In the genomic region with DNA sequence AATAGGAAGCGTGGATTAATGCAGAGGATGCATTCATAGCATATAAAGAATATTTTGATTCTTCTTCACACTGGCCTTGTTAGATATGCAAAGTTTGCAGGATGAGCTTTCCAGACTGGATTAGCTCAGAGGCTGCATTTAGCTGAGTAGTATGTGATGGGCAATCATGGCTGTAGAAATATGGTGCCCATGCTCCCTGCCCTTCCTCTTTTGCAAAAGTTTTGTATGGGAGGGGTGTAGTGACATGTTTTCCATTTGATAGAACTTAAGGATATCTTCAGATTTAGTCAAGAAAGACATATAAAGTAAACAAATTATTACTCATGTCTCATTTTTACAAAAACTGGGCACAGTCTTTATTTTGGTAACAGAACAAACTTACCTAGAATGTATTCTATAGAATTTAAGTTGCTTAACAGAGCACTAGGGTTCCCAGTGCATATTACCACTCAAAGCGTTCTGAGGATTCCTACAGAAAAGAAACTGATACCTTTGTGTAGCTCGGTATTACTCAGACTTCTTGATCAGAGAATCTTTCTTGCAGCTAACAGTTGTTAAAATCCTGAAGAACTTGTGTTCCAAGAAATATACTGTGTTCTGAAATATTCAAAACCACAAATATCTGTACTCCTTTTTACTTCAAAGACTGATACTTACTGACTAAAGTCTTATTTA, we compare ENCODE assay signal across 16 cellular contexts. TPM values are rescaled to one million over a fixed set of nuclear protein-coding genes. Genes with fewer than 3 reads are reported as not detected.
DNase-seq lines count a peak whose midpoint lies in the region; ATAC-seq and TF ChIP-seq lines count a peak whose summit lies in the region.
"Had no signal": no experiment of that assay in that cellular context is flagged by ENCODE, and none has a peak within 500 bp of the region (broad histone marks: within the 10 kb centered on the region; RNA-seq: fewer than 3 reads in every experiment).

No MANE protein-coding gene starts in this region.

- no peaks in the 10 kb centered on the region for H3K27me3 Mint-ChIP-seq in activated naive CD4-positive, alpha-beta T cell treated with anti-CD3 and anti-CD28 coated beads, Interleukin-2, amount 10 ng/mL, durations not matched to agents 7 days and 5 days
- H3K27me3 Mint-ChIP-seq in activated T-helper 2 cell treated with anti-CD3 and anti-CD28 coated beads, Interferon-gamma antibody, Interleukin-2, Interleukin-4, amounts not matched to agents 10 μg/mL and 5 μg/mL and 100 μg/mL, durations not matched to agents 14 hours and 24 hours and 36 hours (ENCODE audit: low read depth) = no peaks in the 10 kb centered on the region
- no peaks in the 10 kb centered on the region for H3K27me3 Mint-ChIP-seq in stimulated activated naive CD8-positive, alpha-beta T cell treated with anti-CD3 and anti-CD28 coated beads, Interleukin-15, amount 100 ng/mL, for 72 hours
- H3K27me3 Mint-ChIP-seq in stimulated activated naive B cell treated with anti-CD40 and anti-IgM and Interleukin-4, amounts not matched to agents 10 μg/mL and 1 μg/mL and 100 μg/mL, for 72 hours = no peaks in the 10 kb centered on the region
- H3K27me3 Mint-ChIP-seq in MCF 10A (ENCODE audit: insufficient read depth, unreplicated experiment) = no peaks in the 10 kb centered on the region
- H3K27me3 Mint-ChIP-seq: B cell; CD4-positive, alpha-beta T cell had no signal

- peaks cover 10% of the 10 kb centered on the region for H3K4me1 ChIP-seq in Loucy (ENCODE audit: insufficient read depth, low read length, poor library complexity, severe bottlenecking)

- peak overlapping the region; percentile 46 for H3K4me2 ChIP-seq in Loucy (ENCODE audit: low read depth, low read length, poor library complexity, severe bottlenecking)

- H3K9me2 ChIP-seq in Loucy (replicated peaks; ENCODE audit: low read depth, low read length) = no peaks in the 10 kb centered on the region

- H3K9ac ChIP-seq in Loucy (ENCODE audit: low read depth, low read length, poor library complexity, severe bottlenecking) = no peak overlapping the region

- peaks cover 55% of the 10 kb centered on the region; the same call in 1 of the 2 replicates for H3K36me3 ChIP-seq in Loucy (ENCODE audit: insufficient read depth, low read length)

- no peaks in the 10 kb centered on the region for H3K9me3 ChIP-seq in Loucy (ENCODE audit: insufficient read depth, low read depth, low read length)

- CTCF ChIA-PET in activated naive CD4-positive, alpha-beta T cell treated with anti-CD3 and anti-CD28 coated beads, Interleukin-2, amount 10 ng/mL, durations not matched to agents 7 days and 5 days (lab: Charles Lee) = interaction anchor here (1.0 to 1.7 kb wide), 4 partner anchors 8 to 268 kb away, joined by 3 to 6 read pairs (median 3); a partner anchor contains a TSS
- CTCF ChIA-PET in MCF 10A (lab: Yijun Ruan, JAX) = interaction anchor here (0.8 kb wide), 1 partner anchor 14 kb away, joined by 4 read pairs; no protein-coding TSS in a partner anchor

- H3K79me2 ChIP-seq in Loucy (ENCODE audit: insufficient read depth, low read length) = peaks cover 70% of the 10 kb centered on the region

- no peak overlapping the region for H2AFZ ChIP-seq in Loucy (ENCODE audit: low read length)

- peaks cover 37% of the 10 kb centered on the region for H3K36me3 Mint-ChIP-seq in activated naive CD4-positive, alpha-beta T cell treated with anti-CD3 and anti-CD28 coated beads, Interleukin-2, amount 10 ng/mL, durations not matched to agents 7 days and 5 days
- H3K36me3 Mint-ChIP-seq in activated T-helper 2 cell treated with anti-CD3 and anti-CD28 coated beads, Interferon-gamma antibody, Interleukin-2, Interleukin-4, amounts not matched to agents 10 μg/mL and 5 μg/mL and 100 μg/mL, durations not matched to agents 14 hours and 24 hours and 36 hours (ENCODE audit: low read depth) = peaks cover 71% of the 10 kb centered on the region
- H3K36me3 Mint-ChIP-seq in stimulated activated naive B cell treated with anti-CD40 and anti-IgM and Interleukin-4, amounts not matched to agents 10 μg/mL and 1 μg/mL and 100 μg/mL, for 72 hours = peaks cover 28 to 49% of the 10 kb centered on the region in 2 donors
- peaks cover 47% of the 10 kb centered on the region for H3K36me3 Mint-ChIP-seq in MCF 10A (ENCODE audit: insufficient read depth, unreplicated experiment)

- no peak overlapping the region for H3K4me3 ChIP-seq in Loucy (ENCODE audit: low read length, poor library complexity, severe bottlenecking)

- H3K9me3 Mint-ChIP-seq in activated naive CD4-positive, alpha-beta T cell treated with anti-CD3 and anti-CD28 coated beads, Interleukin-2, amount 10 ng/mL, durations not matched to agents 7 days and 5 days = no peaks in the 10 kb centered on the region
- no peaks in the 10 kb centered on the region for H3K9me3 Mint-ChIP-seq in activated T-helper 2 cell treated with anti-CD3 and anti-CD28 coated beads, Interferon-gamma antibody, Interleukin-2, Interleukin-4, amounts not matched to agents 10 μg/mL and 5 μg/mL and 100 μg/mL, durations not matched to agents 14 hours and 24 hours and 36 hours
- no peaks in the 10 kb centered on the region for H3K9me3 Mint-ChIP-seq in stimulated activated naive CD8-positive, alpha-beta T cell treated with anti-CD3 and anti-CD28 coated beads, Interleukin-15, amount 100 ng/mL, for 72 hours
- H3K9me3 Mint-ChIP-seq in stimulated activated naive B cell treated with anti-CD40 and anti-IgM and Interleukin-4, amounts not matched to agents 10 μg/mL and 1 μg/mL and 100 μg/mL, for 72 hours = no peaks in the 10 kb centered on the region
- no peaks in the 10 kb centered on the region for H3K9me3 Mint-ChIP-seq in MCF 10A (ENCODE audit: unreplicated experiment)
- H3K9me3 Mint-ChIP-seq: CD4-positive, alpha-beta T cell; H9 had no signal

- H3F3A ChIP-seq in Loucy (ENCODE audit: low read depth) = no peaks in the 10 kb centered on the region

- POLR2A ChIA-PET in MCF 10A (lab: Yijun Ruan, JAX) = interaction anchor here (0.7 to 1.5 kb wide), 4 partner anchors 8 to 1467 kb away, joined by 3 to 5 read pairs (median 3); a partner anchor contains a TSS

- peaks cover 28% of the 10 kb centered on the region for H4K20me1 ChIP-seq in Loucy (ENCODE audit: insufficient read depth, low read length, poor library complexity, severe bottlenecking)

- ATAC-seq in stimulated activated naive CD8-positive, alpha-beta T cell treated with anti-CD3 and anti-CD28 coated beads, Interleukin-15, amount 100 ng/mL, for 72 hours = peak; percentile 86
- ATAC-seq in stimulated activated naive B cell treated with anti-CD40 and anti-IgM and Interleukin-4, amounts not matched to agents 10 μg/mL and 1 μg/mL and 100 μg/mL, for 72 hours (replicated peaks) = no peak

- H3K4me1 Mint-ChIP-seq in activated naive CD4-positive, alpha-beta T cell treated with anti-CD3 and anti-CD28 coated beads, Interleukin-2, amount 10 ng/mL, durations not matched to agents 7 days and 5 days = peaks cover 34% of the 10 kb centered on the region
- H3K4me1 Mint-ChIP-seq in activated T-helper 2 cell treated with anti-CD3 and anti-CD28 coated beads, Interferon-gamma antibody, Interleukin-2, Interleukin-4, amounts not matched to agents 10 μg/mL and 5 μg/mL and 100 μg/mL, durations not matched to agents 14 hours and 24 hours and 36 hours (ENCODE audit: low read depth) = peaks cover 42% of the 10 kb centered on the region
- peaks cover 43% of the 10 kb centered on the region for H3K4me1 Mint-ChIP-seq in stimulated activated naive CD8-positive, alpha-beta T cell treated with anti-CD3 and anti-CD28 coated beads, Interleukin-15, amount 100 ng/mL, for 72 hours
- peaks cover 6 to 11% of the 10 kb centered on the region in 2 donors for H3K4me1 Mint-ChIP-seq in stimulated activated naive B cell treated with anti-CD40 and anti-IgM and Interleukin-4, amounts not matched to agents 10 μg/mL and 1 μg/mL and 100 μg/mL, for 72 hours
- H3K4me1 Mint-ChIP-seq in MCF 10A (ENCODE audit: insufficient read depth, unreplicated experiment) = peaks cover 6% of the 10 kb centered on the region

- intact Hi-C loops in activated T-helper 2 cell treated with anti-CD3 and anti-CD28 coated beads, Interferon-gamma antibody, Interleukin-2, Interleukin-4, amounts not matched to agents 10 μg/mL and 5 μg/mL and 100 μg/mL, durations not matched to agents 14 hours and 24 hours and 36 hours (cut with micrococcal nuclease) = no loop called here
- intact Hi-C loops in MCF 10A (cut with micrococcal nuclease) = no loop called here

- no TSS peak for BruUV-seq in MCF 10A (replicated peaks; lab: Mats Ljungman, UMichigan)

- TF ChIP-seq CTCF in Loucy (conservative IDR thresholded peaks at IDR 0.05; ENCODE audit: low read length) (no peak), MCF 10A (IDR thresholded peaks at IDR 0.05; ENCODE audit: unreplicated experiment) (no peak)

- no peak for DNase-seq in activated naive CD4-positive, alpha-beta T cell treated with anti-CD3 and anti-CD28 coated beads, Interleukin-2, amount 10 ng/mL, durations not matched to agents 7 days and 5 days
- DNase-seq in activated naive CD4-positive, alpha-beta T cell treated with Interleukin-2 at 50 U/mL for 16 hours = no peak
- no peak for DNase-seq in activated T-helper 2 cell treated with anti-CD3 and anti-CD28 coated beads, Interferon-gamma antibody, Interleukin-2, Interleukin-4, amounts not matched to agents 10 μg/mL and 5 μg/mL and 100 μg/mL, durations not matched to agents 14 hours and 24 hours and 36 hours (ENCODE audit: low spot score)
- no peak for DNase-seq in stimulated activated naive CD8-positive, alpha-beta T cell treated with anti-CD3 and anti-CD28 coated beads, Interleukin-15, amount 100 ng/mL, for 72 hours
- DNase-seq in stimulated activated naive B cell treated with anti-CD40 and anti-IgM and Interleukin-4, amounts not matched to agents 10 μg/mL and 1 μg/mL and 100 μg/mL, for 72 hours = no peak
- DNase-seq in MCF 10A (ENCODE audit: unreplicated experiment) = no peak
- DNase-seq: CD4-positive, alpha-beta T cell; DMS79 treated with DMSO at 0.1 percent for 48 hours; H9; Kasumi-1; NCI-H1417 treated with DMSO at 0.1 percent for 48 hours; NCI-H2029 treated with DMSO at 0.1 percent for 48 hours; NCI-H524; SHP77 had no signal

- no peak overlapping the region for H3K4me3 Mint-ChIP-seq in activated naive CD4-positive, alpha-beta T cell treated with anti-CD3 and anti-CD28 coated beads, Interleukin-2, amount 10 ng/mL, durations not matched to agents 7 days and 5 days
- peak overlapping the region; percentile 52 for H3K4me3 Mint-ChIP-seq in activated T-helper 2 cell treated with anti-CD3 and anti-CD28 coated beads, Interferon-gamma antibody, Interleukin-2, Interleukin-4, amounts not matched to agents 10 μg/mL and 5 μg/mL and 100 μg/mL, durations not matched to agents 14 hours and 24 hours and 36 hours (ENCODE audit: low read depth)
- H3K4me3 Mint-ChIP-seq in stimulated activated naive CD8-positive, alpha-beta T cell treated with anti-CD3 and anti-CD28 coated beads, Interleukin-15, amount 100 ng/mL, for 72 hours = peak overlapping the region in 1 of 2 donors; percentile 23
- H3K4me3 Mint-ChIP-seq in stimulated activated naive B cell treated with anti-CD40 and anti-IgM and Interleukin-4, amounts not matched to agents 10 μg/mL and 1 μg/mL and 100 μg/mL, for 72 hours = no peak overlapping the region
- no peak overlapping the region for H3K4me3 Mint-ChIP-seq in MCF 10A (ENCODE audit: unreplicated experiment)
- H3K4me3 Mint-ChIP-seq: B cell; CD4-positive, alpha-beta T cell; H9 had no signal

- H3K27ac Mint-ChIP-seq in activated naive CD4-positive, alpha-beta T cell treated with anti-CD3 and anti-CD28 coated beads, Interleukin-2, amount 10 ng/mL, durations not matched to agents 7 days and 5 days = peak overlapping the region; percentile 37
- H3K27ac Mint-ChIP-seq in activated T-helper 2 cell treated with anti-CD3 and anti-CD28 coated beads, Interferon-gamma antibody, Interleukin-2, Interleukin-4, amounts not matched to agents 10 μg/mL and 5 μg/mL and 100 μg/mL, durations not matched to agents 14 hours and 24 hours and 36 hours = peak overlapping the region; percentile 87
- no peak overlapping the region for H3K27ac Mint-ChIP-seq in stimulated activated naive CD8-positive, alpha-beta T cell treated with anti-CD3 and anti-CD28 coated beads, Interleukin-15, amount 100 ng/mL, for 72 hours
- no peak overlapping the region for H3K27ac Mint-ChIP-seq in stimulated activated naive B cell treated with anti-CD40 and anti-IgM and Interleukin-4, amounts not matched to agents 10 μg/mL and 1 μg/mL and 100 μg/mL, for 72 hours
- H3K27ac Mint-ChIP-seq in MCF 10A (ENCODE audit: low read depth, unreplicated experiment) = no peak overlapping the region
- H3K27ac Mint-ChIP-seq: B cell; CD4-positive, alpha-beta T cell; H9 had no signal

- no peaks in the 10 kb centered on the region for H3K27me3 ChIP-seq in Loucy (ENCODE audit: insufficient read depth, low read length, poor library complexity, severe bottlenecking)

RNA-seq across cellular contexts. Expression of a gene that starts 9.8 kb away (rescaled TPM):
- 17.7 and 17.8 TPM in 2 replicates for total RNA-seq in activated T-helper 2 cell treated with anti-CD3 and anti-CD28 coated beads, Interferon-gamma antibody, Interleukin-2, Interleukin-4, amounts not matched to agents 10 μg/mL and 5 μg/mL and 100 μg/mL, durations not matched to agents 14 hours and 24 hours and 36 hours
- 18.3 and 19.7 TPM in 2 replicates for total RNA-seq in MCF 10A (2022)

RNA-seq across cellular contexts. Expression of a gene that starts 10.3 kb away (rescaled TPM):
- total RNA-seq in activated T-helper 2 cell treated with anti-CD3 and anti-CD28 coated beads, Interferon-gamma antibody, Interleukin-2, Interleukin-4, amounts not matched to agents 10 μg/mL and 5 μg/mL and 100 μg/mL, durations not matched to agents 14 hours and 24 hours and 36 hours = 24.7 and 25.7 TPM in 2 replicates
- 28.5 and 28.8 TPM in 2 replicates for total RNA-seq in MCF 10A (2022)

Comparison
In these comparisons a context has a peak if more than half of its experiments do, and no peak if none do; other contexts are left out.
1. H3K27ac Mint-ChIP-seq: peak in activated naive CD4-positive, alpha-beta T cell treated with anti-CD3 and anti-CD28 coated beads, Interleukin-2, amount 10 ng/mL, durations not matched to agents 7 days and 5 days (single experiment) and activated T-helper 2 cell treated with anti-CD3 and anti-CD28 coated beads, Interferon-gamma antibody, Interleukin-2, Interleukin-4, amounts not matched to agents 10 μg/mL and 5 μg/mL and 100 μg/mL, durations not matched to agents 14 hours and 24 hours and 36 hours (single experiment); none in stimulated activated naive CD8-positive, alpha-beta T cell treated with anti-CD3 and anti-CD28 coated beads, Interleukin-15, amount 100 ng/mL, for 72 hours (0 of 2), stimulated activated naive B cell treated with anti-CD40 and anti-IgM and Interleukin-4, amounts not matched to agents 10 μg/mL and 1 μg/mL and 100 μg/mL, for 72 hours (single experiment) and MCF 10A (single experiment).